28 cellular contexts compared by ENCODE assay signal in genomic region chr6:150087336-150087735, GRCh38. TPM values are rescaled to one million over a fixed set of nuclear protein-coding genes. Genes with fewer than 3 reads are reported as not detected.
A peak's percentile ranks its signal among the peaks of the same experiment; 100 is the strongest.
DNase-seq lines count a peak whose midpoint lies in the region; ATAC-seq and TF ChIP-seq lines count a peak whose summit lies in the region.
"Had no signal": no experiment of that assay in that cellular context is flagged by ENCODE, and none has a peak within 500 bp of the region (broad histone marks: within the 10 kb centered on the region; RNA-seq: fewer than 3 reads in every experiment).

No MANE protein-coding gene starts in this region.

- no peaks in the 10 kb centered on the region for H3K36me3 ChIP-seq in HEK293 (ENCODE audit: control insufficient read depth in 2 of 2, insufficient read depth in 1 of 2, low read length in 2 of 2)
- H3K36me3 ChIP-seq in neuron (ENCODE audit: insufficient read depth, low read length): no peaks in the 10 kb centered on the region
- H3K36me3 ChIP-seq: BE2C, SJSA1 had no signal

- H3K27ac ChIP-seq in HEK293 (ENCODE audit: extremely low read depth, low read depth, low read length): no peak overlapping the region
- H3K27ac ChIP-seq: GM23248, HL-60, PC-9, SJSA1 had no signal

- POLR2A ChIA-PET in HEK293 (lab: Yijun Ruan, JAX): no interaction called here

- H3K9me3 ChIP-seq in HEK293 (ENCODE audit: control insufficient read depth, insufficient read depth, low read depth, low read length): no peaks in the 10 kb centered on the region
- peaks cover 3% of the 10 kb centered on the region for H3K9me3 ChIP-seq in neuron (ENCODE audit: low read length)
- H3K9me3 ChIP-seq: BE2C, SJSA1 had no signal

- H3K27me3 ChIP-seq in neuron (ENCODE audit: insufficient read depth, low read length): no peaks in the 10 kb centered on the region

- CTCF ChIA-PET in HEK293 (lab: Yijun Ruan, JAX): no interaction called here

- H3K4me3 ChIP-seq in HEK293 (ENCODE audit: low read depth, low read length) (no peak overlapping the region), neuron (ENCODE audit: low read length) (no peak overlapping the region)
- H3K4me3 ChIP-seq: GM23248, PC-9, SJSA1 had no signal

- DNase-seq in NCI-H510A treated with DMSO at 0.1 percent for 48 hours (lab: John Stamatoyannopoulos, UW): peak; percentile 1
- no peak for DNase-seq in NCI-H510A (lab: John Stamatoyannopoulos, UW)
- DNase-seq in NAMALWA (ENCODE audit: low spot score): no peak
- no peak for DNase-seq in NCI-H1694 treated with DMSO at 0.1 percent for 48 hours (lab: John Stamatoyannopoulos, UW)
- DNase-seq: 8988T; ACHN; BE2C; Calu3; CD8-positive, alpha-beta memory T cell; GM23248; H9; NCI-H1092; NCI-H1417 treated with DMSO at 0.1 percent for 48 hours; NCI-H187; NCI-H2081 treated with DMSO at 0.1 percent for 48 hours; NCI-H2171 treated with DMSO at 0.1 percent for 48 hours; NCI-H526; NCI-H82; NK-92 treated with Interleukin-12 subunit alpha and Interleukin-12 subunit beta, amount 100 ng/mL, for 24 hours; PC-9; Right ventricle myocardium superior; RPMI8226 had no signal

- no peaks in the 10 kb centered on the region for H3K4me1 ChIP-seq in HEK293 (ENCODE audit: control insufficient read depth, insufficient read depth, low read length)
- H3K4me1 ChIP-seq in neuron (ENCODE audit: insufficient read depth, low read length): peaks cover 6% of the 10 kb centered on the region
- H3K4me1 ChIP-seq: BE2C, SJSA1 had no signal

- ATAC-seq in esophagus mucosa (peak; percentile 31), GM21619 (IDR thresholded peaks at IDR 0.05; ENCODE audit: unreplicated experiment) (no peak)

- TF ChIP-seq CTCF in HEK293 (tag by site-specific recombination; IDR thresholded peaks at IDR 0.05): no peak

- H2AFZ ChIP-seq in neuron (ENCODE audit: low read depth, low read length): peak overlapping the region; percentile 5
- H2AFZ ChIP-seq: GM23248, PC-9 had no signal

TF ChIP-seq in HEK293, 187 proteins besides CTCF, POLR2A, EP300 and RAD21:
- TF ChIP-seq ZNF561 (tag by site-specific recombination; IDR thresholded peaks at IDR 0.05; ENCODE audit: borderline replicate concordance) (no peak), SCRT2 (tag by site-specific recombination; IDR thresholded peaks at IDR 0.05) (peak; percentile 79)
TF ChIP-seq in HEK293: peak in this region for 1.

RNA-seq across cellular contexts. Expression of gene ULBP3, which starts 18.4 kb away (rescaled TPM):
- 3.8 TPM for total RNA-seq in esophagus mucosa

RNA-seq across cellular contexts. Expression of gene PPP1R14C, which starts 55.5 kb away (rescaled TPM):
- 36.0 TPM for total RNA-seq in esophagus mucosa
- total RNA-seq: SJSA1 had no signal
